1 cellular context compared by ENCODE assay signal in the genomic region with DNA sequence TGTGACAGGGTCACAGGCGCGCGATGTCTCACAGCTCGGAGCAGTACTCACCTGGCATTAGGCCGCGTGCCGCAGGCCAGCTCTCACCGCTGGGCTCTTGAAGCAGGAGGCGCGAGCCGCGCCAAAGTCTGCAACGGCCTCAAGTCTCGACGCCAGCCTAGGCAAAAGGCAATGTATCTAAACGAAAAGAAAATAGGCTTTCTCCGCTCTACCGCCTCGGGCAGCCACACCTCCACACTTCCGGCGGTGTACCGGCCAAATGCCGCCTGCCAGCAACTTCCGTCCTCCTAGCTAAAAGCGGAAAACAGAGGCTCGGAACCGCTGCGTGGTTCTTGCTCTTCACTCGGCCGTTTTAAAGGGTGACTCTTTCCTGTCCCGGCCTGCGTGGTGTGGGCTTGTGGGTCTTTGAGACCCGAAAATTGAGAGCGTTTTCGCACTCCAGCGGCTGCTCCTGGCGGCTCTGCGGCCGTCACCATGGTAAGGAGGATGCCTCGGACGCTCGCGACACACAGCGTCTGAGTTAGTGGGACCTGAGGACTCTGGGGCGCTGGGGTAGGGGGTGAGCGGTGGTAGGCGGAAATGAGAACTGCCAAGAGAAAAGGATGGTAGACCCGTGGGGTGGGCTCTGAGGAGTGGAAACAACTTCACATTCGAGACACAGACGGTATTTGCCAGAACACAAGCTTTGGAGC.
A peak's percentile ranks its signal among the peaks of the same experiment; 100 is the strongest.
TF ChIP-seq lines count a peak whose summit lies in the region.

TSS of gene GFM2 (minus strand) at position 231 of the 692 bp plus-strand sequence. CDS start 3,375 bp downstream, outside the sequence.
TSS of gene NSA2 (plus strand) at position 363 of the 692 bp plus-strand sequence. CDS start at position 475, 112 bp downstream.

TF ChIP-seq in K562, 482 proteins besides CTCF, POLR2A, EP300 and RAD21 (continued from another document and continues in another):
- TF ChIP-seq TRIM24 (IDR thresholded peaks at IDR 0.05): peak in 1 of 2 experiments; percentile 99; a peak in 2 of 4 replicates
- TF ChIP-seq BCLAF1 (IDR thresholded peaks at IDR 0.05; ENCODE audit: borderline replicate concordance in 1 of 2, control insufficient read depth in 1 of 2, low read depth in 2 of 2, low read length in 1 of 2): peak in 1 of 2 experiments; percentile 96; a peak in 2 of 4 replicates
- TF ChIP-seq, protein P1, sequence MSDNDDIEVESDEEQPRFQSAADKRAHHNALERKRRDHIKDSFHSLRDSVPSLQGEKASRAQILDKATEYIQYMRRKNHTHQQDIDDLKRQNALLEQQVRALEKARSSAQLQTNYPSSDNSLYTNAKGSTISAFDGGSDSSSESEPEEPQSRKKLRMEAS (CRISPR knock-in tag; IDR thresholded peaks at IDR 0.05): peak; percentile 79; the same call in 1 of the 2 replicates
- peak; percentile 79 for TF ChIP-seq KDM5B (IDR thresholded peaks at IDR 0.05; ENCODE audit: insufficient replicate concordance, low read depth, low read length)
- peak; percentile 66 to 88; a peak in 2 of 4 replicates for TF ChIP-seq SIN3A (IDR thresholded peaks at IDR 0.05; ENCODE audit: borderline replicate concordance in 2 of 2, control insufficient read depth in 1 of 2, low read depth in 2 of 2, low read length in 2 of 2)
- TF ChIP-seq ZNF239 (CRISPR knock-in tag; IDR thresholded peaks at IDR 0.05): no peak; the same call in 1 of the 2 replicates
- peak; percentile 68 for TF ChIP-seq POLR2B (IDR thresholded peaks at IDR 0.05; ENCODE audit: low read depth, partially characterized antibody)
- no peak for TF ChIP-seq ZBTB8A (IDR thresholded peaks at IDR 0.05; ENCODE audit: partially characterized antibody)
- no peak for TF ChIP-seq NR0B1 (IDR thresholded peaks at IDR 0.05; ENCODE audit: partially characterized antibody)
- TF ChIP-seq PHF8 (IDR thresholded peaks at IDR 0.05; ENCODE audit: borderline replicate concordance, low read length): peak; percentile 94
- TF ChIP-seq TEAD1 (CRISPR knock-in tag; IDR thresholded peaks at IDR 0.05): peak; percentile 11 to 79; a peak in 3 of 4 replicates
- TF ChIP-seq THRAP3 (IDR thresholded peaks at IDR 0.05; ENCODE audit: borderline replicate concordance): 0 out of 2 replicates have a peak, but pooled peaks have one; percentile 66
- peak; percentile 94 for TF ChIP-seq E2F8 (IDR thresholded peaks at IDR 0.05; ENCODE audit: low read depth, partially characterized antibody)
- no peak for TF ChIP-seq CCAR2 (IDR thresholded peaks at IDR 0.05; ENCODE audit: low read depth, low read length)
- TF ChIP-seq RB1 (IDR thresholded peaks at IDR 0.05; ENCODE audit: low read depth): peak; percentile 88
- TF ChIP-seq TEAD4 (IDR thresholded peaks at IDR 0.05; ENCODE audit: low read length): peak; percentile 36; the same call in 1 of the 2 replicates
- no peak for TF ChIP-seq TEAD4 (CRISPR knock-in tag; IDR thresholded peaks at IDR 0.05; ENCODE audit: borderline replicate concordance)
- no peak for TF ChIP-seq XRCC3 (IDR thresholded peaks at IDR 0.05)
- no peak for TF ChIP-seq CREBBP (IDR thresholded peaks at IDR 0.05; ENCODE audit: low read depth, low read length)
- no peak for TF ChIP-seq EHMT2 (IDR thresholded peaks at IDR 0.05)
- TF ChIP-seq, protein P2, sequence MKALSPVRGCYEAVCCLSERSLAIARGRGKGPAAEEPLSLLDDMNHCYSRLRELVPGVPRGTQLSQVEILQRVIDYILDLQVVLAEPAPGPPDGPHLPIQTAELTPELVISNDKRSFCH (CRISPR knock-in tag; IDR thresholded peaks at IDR 0.05): no peak
- TF ChIP-seq, protein P2 (tag; IDR thresholded peaks at IDR 0.05): peak; percentile 82
- peak; percentile 64; the same call in 1 of the 2 replicates for TF ChIP-seq POLR2AphosphoS5 (IDR thresholded peaks at IDR 0.05; ENCODE audit: control insufficient read depth, insufficient read depth, low read depth, low read length)
- TF ChIP-seq CREB1 (IDR thresholded peaks at IDR 0.05): no peak
- peak; percentile 75 for TF ChIP-seq CREB1 (CRISPR knock-in tag; IDR thresholded peaks at IDR 0.05)
- peak; percentile 61 for TF ChIP-seq MBD2 (IDR thresholded peaks at IDR 0.05; ENCODE audit: borderline replicate concordance, low read depth)
- peak; percentile 66 for TF ChIP-seq JUND (IDR thresholded peaks at IDR 0.05; ENCODE audit: borderline replicate concordance, low read depth, low read length)
- no peak; the same call in 2 of the 3 replicates for TF ChIP-seq JUND (tag; IDR thresholded peaks at IDR 0.05; ENCODE audit: borderline replicate concordance, low read depth, low read length)
- TF ChIP-seq, protein P3, sequence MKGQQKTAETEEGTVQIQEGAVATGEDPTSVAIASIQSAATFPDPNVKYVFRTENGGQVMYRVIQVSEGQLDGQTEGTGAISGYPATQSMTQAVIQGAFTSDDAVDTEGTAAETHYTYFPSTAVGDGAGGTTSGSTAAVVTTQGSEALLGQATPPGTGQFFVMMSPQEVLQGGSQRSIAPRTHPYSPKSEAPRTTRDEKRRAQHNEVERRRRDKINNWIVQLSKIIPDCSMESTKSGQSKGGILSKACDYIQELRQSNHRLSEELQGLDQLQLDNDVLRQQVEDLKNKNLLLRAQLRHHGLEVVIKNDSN (CRISPR knock-in tag; IDR thresholded peaks at IDR 0.05): 0 out of 2 replicates have a peak, but pooled peaks have one; percentile 22
- TF ChIP-seq TAF9B (IDR thresholded peaks at IDR 0.05; ENCODE audit: partially characterized antibody): peak; percentile 71
- TF ChIP-seq, protein P4, sequence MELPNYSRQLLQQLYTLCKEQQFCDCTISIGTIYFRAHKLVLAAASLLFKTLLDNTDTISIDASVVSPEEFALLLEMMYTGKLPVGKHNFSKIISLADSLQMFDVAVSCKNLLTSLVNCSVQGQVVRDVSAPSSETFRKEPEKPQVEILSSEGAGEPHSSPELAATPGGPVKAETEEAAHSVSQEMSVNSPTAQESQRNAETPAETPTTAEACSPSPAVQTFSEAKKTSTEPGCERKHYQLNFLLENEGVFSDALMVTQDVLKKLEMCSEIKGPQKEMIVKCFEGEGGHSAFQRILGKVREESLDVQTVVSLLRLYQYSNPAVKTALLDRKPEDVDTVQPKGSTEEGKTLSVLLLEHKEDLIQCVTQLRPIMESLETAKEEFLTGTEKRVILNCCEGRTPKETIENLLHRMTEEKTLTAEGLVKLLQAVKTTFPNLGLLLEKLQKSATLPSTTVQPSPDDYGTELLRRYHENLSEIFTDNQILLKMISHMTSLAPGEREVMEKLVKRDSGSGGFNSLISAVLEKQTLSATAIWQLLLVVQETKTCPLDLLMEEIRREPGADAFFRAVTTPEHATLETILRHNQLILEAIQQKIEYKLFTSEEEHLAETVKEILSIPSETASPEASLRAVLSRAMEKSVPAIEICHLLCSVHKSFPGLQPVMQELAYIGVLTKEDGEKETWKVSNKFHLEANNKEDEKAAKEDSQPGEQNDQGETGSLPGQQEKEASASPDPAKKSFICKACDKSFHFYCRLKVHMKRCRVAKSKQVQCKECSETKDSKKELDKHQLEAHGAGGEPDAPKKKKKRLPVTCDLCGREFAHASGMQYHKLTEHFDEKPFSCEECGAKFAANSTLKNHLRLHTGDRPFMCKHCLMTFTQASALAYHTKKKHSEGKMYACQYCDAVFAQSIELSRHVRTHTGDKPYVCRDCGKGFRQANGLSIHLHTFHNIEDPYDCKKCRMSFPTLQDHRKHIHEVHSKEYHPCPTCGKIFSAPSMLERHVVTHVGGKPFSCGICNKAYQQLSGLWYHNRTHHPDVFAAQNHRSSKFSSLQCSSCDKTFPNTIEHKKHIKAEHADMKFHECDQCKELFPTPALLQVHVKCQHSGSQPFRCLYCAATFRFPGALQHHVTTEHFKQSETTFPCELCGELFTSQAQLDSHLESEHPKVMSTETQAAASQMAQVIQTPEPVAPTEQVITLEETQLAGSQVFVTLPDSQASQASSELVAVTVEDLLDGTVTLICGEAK (IDR thresholded peaks at IDR 0.05): peak; percentile 100
- TF ChIP-seq, protein P4 (CRISPR knock-in tag; IDR thresholded peaks at IDR 0.05): no peak
- 0 out of 2 replicates have a peak, but pooled peaks have one; percentile 37 for TF ChIP-seq ZBTB2 (IDR thresholded peaks at IDR 0.05)
- peak; percentile 100 for TF ChIP-seq GABPA (tag; conservative IDR thresholded peaks at IDR 0.05; ENCODE audit: low read depth)
